ENCODE assay signal across 8 cellular contexts in genomic region chr18:45690975-45691815, GRCh38. TPM values are rescaled to one million over a fixed set of nuclear protein-coding genes. Genes with fewer than 3 reads are reported as not detected.
DNase-seq lines count a peak whose midpoint lies in the region; ATAC-seq and TF ChIP-seq lines count a peak whose summit lies in the region.

No MANE protein-coding gene starts in this region.

- no peak overlapping the region for H3K27ac Mint-ChIP-seq in osteocyte (ENCODE audit: unreplicated experiment)

- in situ Hi-C loops in transverse colon (cut with MboI; ENCODE audit: low pct_ligation_motif_present in 1 of 4, low pct_unique_long_range_greater_than_20kb in 1 of 4, low sequenced_read_pairs in 3 of 4): loop anchor here in 2 of 4 donors (10.0 kb wide), 1 partner anchor 184 kb away; no protein-coding TSS in a partner anchor

- peaks cover 2% of the 10 kb centered on the region for H3K36me3 Mint-ChIP-seq in osteocyte (ENCODE audit: unreplicated experiment)

- peaks cover 11% of the 10 kb centered on the region for H3K9me3 Mint-ChIP-seq in osteocyte (ENCODE audit: unreplicated experiment)

- no peak overlapping the region for H3K27ac ChIP-seq in transverse colon

- no peak for ATAC-seq in HG02759 (IDR thresholded peaks at IDR 0.05; ENCODE audit: unreplicated experiment)

- peaks cover 11% of the 10 kb centered on the region for H3K4me1 Mint-ChIP-seq in osteocyte (ENCODE audit: unreplicated experiment)

- TF ChIP-seq CTCF in LNCAP (IDR thresholded peaks at IDR 0.05): peak; percentile 78
- TF ChIP-seq CTCF in osteocyte (IDR thresholded peaks at IDR 0.05): peak; percentile 89
- peak; percentile 66 to 80 (median 73) for TF ChIP-seq CTCF in transverse colon (IDR thresholded peaks at IDR 0.05)

- TF ChIP-seq POLR2A in transverse colon (IDR thresholded peaks at IDR 0.05): no peak

- H3K9me3 ChIP-seq in transverse colon: no peaks in the 10 kb centered on the region

- TF ChIP-seq EP300 in transverse colon (IDR thresholded peaks at IDR 0.05; ENCODE audit: low read depth): no peak

- H3K27me3 ChIP-seq in transverse colon: no peaks in the 10 kb centered on the region

- no peak overlapping the region for H3K4me3 Mint-ChIP-seq in osteocyte (ENCODE audit: unreplicated experiment)

- DNase-seq in DMS53 (lab: John Stamatoyannopoulos, UW) (peak; percentile 89), SHP77 (lab: John Stamatoyannopoulos, UW) (peak; percentile 67), glomerular endothelial cell (ENCODE audit: extremely low read depth, low read depth, low spot score) (peak; percentile 23), osteocyte (ENCODE audit: extremely low spot score, unreplicated experiment) (peak; percentile 90), transverse colon (peak; percentile 79)
- peak; percentile 60 for DNase-seq in activated gamma-delta T cell treated with anti-CD3 and anti-CD28 coated beads, Interleukin-2, amount 50 U/mL, for 16 hours (ENCODE audit: low read depth)

- no peaks in the 10 kb centered on the region for H3K36me3 ChIP-seq in transverse colon

- WGBS in transverse colon (ENCODE audit: low coverage in 1 of 2), 2 donors: 0 to 18% methylated on average over 3 to 12 of the region's 12 CpGs

- H3K4me1 ChIP-seq in transverse colon: peaks cover 0 to 5% (median 0%) of the 10 kb centered on the region in 4 donors

- intact Hi-C loops in transverse colon (cut with DNase I; ENCODE audit: low total_unique reads): loop anchor here (5.0 kb wide), 1 partner anchor 191 kb away; no protein-coding TSS in a partner anchor

- H3K4me3 ChIP-seq in transverse colon: no peak overlapping the region

- peaks cover 17% of the 10 kb centered on the region for H3K27me3 Mint-ChIP-seq in osteocyte (ENCODE audit: unreplicated experiment)

RNA-seq across cellular contexts. Expression of gene SLC14A1, which starts 32.8 kb away (rescaled TPM):
- total RNA-seq in glomerular endothelial cell (0.34 and 0.53 TPM in 2 replicates), osteocyte (0.24 TPM in 1 of 2 replicates, not detected in the other), transverse colon (1 to 10 TPM in 1 of 4 donors, under 1 TPM in 2, not detected in 1; 0.75 to 2.9 (median 0.95) TPM)

Comparison
In these comparisons a context has a peak if more than half of its experiments do, and no peak if none do; other contexts are left out.
1. DNase-seq: peak in every context shown above with its lines; median percentile 90 in osteocyte; 89 in DMS53; 79 in transverse colon; 67 in SHP77; 60 in activated gamma-delta T cell treated with anti-CD3 and anti-CD28 coated beads, Interleukin-2, amount 50 U/mL, for 16 hours; 23 in glomerular endothelial cell.